In the genomic region with DNA sequence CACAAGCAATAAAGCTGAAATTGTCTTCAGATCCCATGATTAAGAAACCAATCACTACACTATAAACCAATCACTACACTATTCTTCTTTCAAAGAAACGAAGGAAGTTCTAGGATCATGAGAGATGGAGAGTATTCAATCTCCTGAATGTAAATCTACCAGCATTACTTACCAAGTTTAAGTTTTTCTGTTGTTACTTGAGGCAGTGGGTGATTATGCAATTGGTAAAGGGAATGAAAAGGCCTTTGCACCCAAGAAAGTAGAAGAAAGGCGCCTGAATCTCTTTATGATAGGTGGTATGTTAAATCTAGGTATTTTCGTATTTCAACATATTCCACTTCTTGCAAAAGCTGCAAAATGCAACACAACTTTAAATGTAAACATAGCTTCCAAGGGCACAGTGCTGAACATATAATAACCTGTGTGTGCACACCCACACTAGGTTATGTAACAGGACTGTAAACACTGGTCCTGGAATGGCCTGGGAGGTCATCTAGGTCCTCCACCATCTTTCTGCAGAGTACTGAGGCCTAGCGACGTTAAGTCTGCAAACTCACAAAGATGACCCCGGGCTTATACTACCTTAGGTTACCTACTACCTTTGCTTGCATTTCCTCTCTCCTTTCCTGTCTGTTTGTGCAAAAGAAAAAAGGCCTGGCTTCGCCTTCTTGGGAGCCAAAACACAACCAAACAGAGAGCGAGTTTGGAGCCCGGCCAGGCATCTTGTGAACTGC, we compare ENCODE assay signal across 8 cellular contexts. TPM values are rescaled to one million over a fixed set of nuclear protein-coding genes. Genes with fewer than 3 reads are reported as not detected.
DNase-seq lines count a peak whose midpoint lies in the region; TF ChIP-seq lines count a peak whose summit lies in the region.

No MANE protein-coding gene starts in this region.

- peak overlapping the region; percentile 85 for H3K4me3 Mint-ChIP-seq in activated CD4-positive, alpha-beta T cell treated with anti-CD3 and anti-CD28 coated beads, Interleukin-2, amount 10 ng/mL, durations not matched to agents 24 days and 14 days

- peak overlapping the region; percentile 95 to 100 (median 96) for H3K27ac ChIP-seq in stomach

- H3K9me3 Mint-ChIP-seq in activated CD4-positive, alpha-beta T cell treated with anti-CD3 and anti-CD28 coated beads, Interleukin-2, amount 10 ng/mL, durations not matched to agents 24 days and 14 days, result no peaks in the 10 kb centered on the region

- no peak for TF ChIP-seq CTCF in stomach (IDR thresholded peaks at IDR 0.05)

- H3K4me3 ChIP-seq in adipocyte (ENCODE audit: low read length) (peak overlapping the region; percentile 88), iPS-18c (ENCODE audit: insufficient read depth, low read depth, low read length) (peak overlapping the region; percentile 82), stomach (peak overlapping the region; percentile 77 to 97 (median 88))

- TF ChIP-seq POLR2A in stomach (IDR thresholded peaks at IDR 0.05), result no peak

- H3K9me3 ChIP-seq in adipocyte (ENCODE audit: control insufficient read depth, low read length), result no peaks in the 10 kb centered on the region
- peaks cover 5% of the 10 kb centered on the region for H3K9me3 ChIP-seq in iPS-18c (ENCODE audit: control insufficient read depth, insufficient read depth, low read length)
- H3K9me3 ChIP-seq in stomach, result no peaks in the 10 kb centered on the region

- no peaks in the 10 kb centered on the region for H3K36me3 Mint-ChIP-seq in activated CD4-positive, alpha-beta T cell treated with anti-CD3 and anti-CD28 coated beads, Interleukin-2, amount 10 ng/mL, durations not matched to agents 24 days and 14 days (ENCODE audit: low read depth)

- H3K27me3 ChIP-seq in adipocyte (replicated peaks; ENCODE audit: control insufficient read depth, insufficient read depth, low read length), result no peaks in the 10 kb centered on the region
- no peaks in the 10 kb centered on the region for H3K27me3 ChIP-seq in stomach

- H3K36me3 ChIP-seq in adipocyte (ENCODE audit: control insufficient read depth, insufficient read depth, low read length, severe bottlenecking), result peaks cover under 1% of the 10 kb centered on the region
- no peaks in the 10 kb centered on the region for H3K36me3 ChIP-seq in stomach

- H3K27me3 Mint-ChIP-seq in activated CD4-positive, alpha-beta T cell treated with anti-CD3 and anti-CD28 coated beads, Interleukin-2, amount 10 ng/mL, durations not matched to agents 24 days and 14 days, result no peaks in the 10 kb centered on the region

- intact Hi-C loops in activated CD4-positive, alpha-beta T cell treated with anti-CD3 and anti-CD28 coated beads, Interleukin-2, amount 10 ng/mL, durations not matched to agents 24 days and 14 days (cut with micrococcal nuclease), result loop anchor here (1.0 to 5.0 kb wide), 3 partner anchors 63 to 762 kb away; partner anchors contain the start of genes HSD17B7, NUF2 and UHMK1
- intact Hi-C loops in stomach (cut with DNase I; ENCODE audit: low total_unique reads), result no loop called here

- H3K4me1 Mint-ChIP-seq in activated CD4-positive, alpha-beta T cell treated with anti-CD3 and anti-CD28 coated beads, Interleukin-2, amount 10 ng/mL, durations not matched to agents 24 days and 14 days, result peaks cover 29% of the 10 kb centered on the region

- TF ChIP-seq EP300 in stomach (IDR thresholded peaks at IDR 0.05), result no peak

- no peak for DNase-seq in activated CD4-positive, alpha-beta T cell treated with anti-CD3 and anti-CD28 coated beads, Interleukin-2, amount 10 ng/mL, durations not matched to agents 24 days and 14 days
- DNase-seq in activated CD4-positive, alpha-beta T cell treated with anti-CD3 and anti-CD28 coated beads, Interleukin-2, amount 50 U/mL, for 1 hour, result no peak
- DNase-seq in adipocyte (ENCODE audit: low read depth) (no peak), stomach (no peak), DMS114 treated with DMSO at 0.1 percent for 48 hours (lab: John Stamatoyannopoulos, UW; ENCODE audit: unreplicated experiment) (no peak), NCI-H2081 (lab: John Stamatoyannopoulos, UW) (no peak), GM19238 (ENCODE audit: insufficient read length, low spot score) (no peak)

- peak overlapping the region; percentile 93 for H3K27ac Mint-ChIP-seq in activated CD4-positive, alpha-beta T cell treated with anti-CD3 and anti-CD28 coated beads, Interleukin-2, amount 10 ng/mL, durations not matched to agents 24 days and 14 days

- peak overlapping the region; percentile 91 for H3K9ac ChIP-seq in adipocyte (ENCODE audit: low read length)

- WGBS in stomach, 5 donors, result 27 to 36% (median 30%) methylated on average over 9 of the region's 9 CpGs

- H3K4me1 ChIP-seq in adipocyte (ENCODE audit: control insufficient read depth, insufficient read depth, low read length) (peaks cover 29% of the 10 kb centered on the region), stomach (peaks cover 23 to 48% (median 37%) of the 10 kb centered on the region in 4 donors)

RNA-seq across cellular contexts. Expression of gene UAP1, which starts 1.1 kb away (rescaled TPM):
- 44.5 and 44.9 TPM in 2 replicates for total RNA-seq in activated CD4-positive, alpha-beta T cell treated with anti-CD3 and anti-CD28 coated beads, Interleukin-2, amount 10 ng/mL, durations not matched to agents 24 days and 14 days
- total RNA-seq in stomach, result 100 to 1,000 TPM in 2 of 5 donors, 10 to 100 TPM in 3; 16.5 to 184 (median 58.1) TPM
- 100 to 1,000 TPM in 1 of 3 donors, 10 to 100 TPM in 2; 39.5 to 123 (median 58.8) TPM for polyA plus RNA-seq in stomach
